In genomic region chr21:34061983-34062382, GRCh38 we compare ENCODE assay signal across 14 cellular contexts. TPM values are rescaled to one million over a fixed set of nuclear protein-coding genes. Genes with fewer than 3 reads are reported as not detected.
A peak's percentile ranks its signal among the peaks of the same experiment; 100 is the strongest.
DNase-seq lines count a peak whose midpoint lies in the region; ATAC-seq, FAIRE-seq and TF ChIP-seq lines count a peak whose summit lies in the region.
"Had no signal": no experiment of that assay in that cellular context is flagged by ENCODE, and none has a peak within 500 bp of the region (broad histone marks: within the 10 kb centered on the region; RNA-seq: fewer than 3 reads in every experiment).

No MANE protein-coding gene starts in this region.

- H3K9ac ChIP-seq in PC-3 (ENCODE audit: low read length) = no peak overlapping the region

- POLR2A ChIA-PET in PC-3 (lab: Charles Lee; ENCODE audit: unreplicated experiment) = no interaction called here

- H3K9me3 ChIP-seq in PC-3 (ENCODE audit: low read length) = no peaks in the 10 kb centered on the region
- H3K9me3 ChIP-seq: thoracic aorta had no signal

- DNase-seq in CD1c-positive myeloid dendritic cell (ENCODE audit: extremely low spot score) (peak; percentile 29), GM12892 (ENCODE audit: insufficient read length) (no peak), PC-3 (peak; percentile 13), NCI-H748 treated with DMSO at 0.1 percent for 48 hours (lab: John Stamatoyannopoulos, UW) (no peak), glutamatergic neuron (no peak)
- DNase-seq: CD8-positive, alpha-beta memory T cell; central memory CD4-positive, alpha-beta T cell; HCEC 1CT; NCI-H187 treated with DMSO at 0.1 percent for 48 hours; T-helper 1 cell had no signal

- no peaks in the 10 kb centered on the region for H3K79me2 ChIP-seq in PC-3 (ENCODE audit: low read length)

- H3K4me1 ChIP-seq in PC-3 (ENCODE audit: insufficient read depth, low read length) = no peaks in the 10 kb centered on the region

- H3K9me2 ChIP-seq in PC-3 (replicated peaks; ENCODE audit: low read length) = no peaks in the 10 kb centered on the region; the same call in 1 of the 2 replicates

- H3F3A ChIP-seq in PC-3 (ENCODE audit: low read length, unreplicated experiment) = no peaks in the 10 kb centered on the region

- H3K27me3 Mint-ChIP-seq in glutamatergic neuron (ENCODE audit: unreplicated experiment) = no peaks in the 10 kb centered on the region
- H3K27me3 Mint-ChIP-seq: activated naive CD4-positive, alpha-beta T cell treated with anti-CD3 and anti-CD28 coated beads, Interleukin-2, amount 50 U/mL, for 24 hours; CD8-positive, alpha-beta memory T cell had no signal

- TF ChIP-seq CTCF in PC-3 (conservative IDR thresholded peaks at IDR 0.05; ENCODE audit: low read depth, low read length) (no peak), glutamatergic neuron (IDR thresholded peaks at IDR 0.05; ENCODE audit: partially characterized antibody, unreplicated experiment) (no peak)

- CTCF ChIA-PET in PC-3 (lab: Charles Lee) = no interaction called here

- intact Hi-C loops in PC-3 (cut with micrococcal nuclease) = no loop called here

- H3K9me3 Mint-ChIP-seq in glutamatergic neuron (ENCODE audit: unreplicated experiment) = no peaks in the 10 kb centered on the region
- H3K9me3 Mint-ChIP-seq: CD8-positive, alpha-beta memory T cell had no signal

- no peaks in the 10 kb centered on the region for H3K4me1 Mint-ChIP-seq in glutamatergic neuron (ENCODE audit: low read depth, unreplicated experiment)
- H3K4me1 Mint-ChIP-seq: activated naive CD4-positive, alpha-beta T cell treated with anti-CD3 and anti-CD28 coated beads, Interleukin-2, amount 50 U/mL, for 24 hours; CD8-positive, alpha-beta memory T cell had no signal

- TF ChIP-seq POLR2A in GM12892 (IDR thresholded peaks at IDR 0.05; ENCODE audit: low read depth, low read length) = no peak

- H3K4me3 Mint-ChIP-seq in glutamatergic neuron (ENCODE audit: unreplicated experiment) = no peak overlapping the region
- H3K4me3 Mint-ChIP-seq: activated naive CD4-positive, alpha-beta T cell treated with anti-CD3 and anti-CD28 coated beads, Interleukin-2, amount 50 U/mL, for 24 hours; CD8-positive, alpha-beta memory T cell had no signal

- H3K4me2 ChIP-seq in PC-3 (ENCODE audit: low read length) = no peak overlapping the region

- no peaks in the 10 kb centered on the region for H4K20me1 ChIP-seq in PC-3 (ENCODE audit: low read length)

- BruUV-seq in PC-3 (replicated peaks; lab: Mats Ljungman, UMichigan) = no TSS peak

- H3K4me3 ChIP-seq in PC-3 (ENCODE audit: low read length) = no peak overlapping the region
- H3K4me3 ChIP-seq: thoracic aorta had no signal

- H3K27me3 ChIP-seq in PC-3 (ENCODE audit: low read length) = no peaks in the 10 kb centered on the region

- no peak overlapping the region for H2AFZ ChIP-seq in PC-3 (ENCODE audit: low read length)

- H3K36me3 ChIP-seq in PC-3 (ENCODE audit: low read depth, low read length) = no peaks in the 10 kb centered on the region
- H3K36me3 ChIP-seq: thoracic aorta had no signal

- H3K27ac ChIP-seq in PC-3 (ENCODE audit: low read length) = no peak overlapping the region
- H3K27ac ChIP-seq: thoracic aorta had no signal

- FAIRE-seq in GM12892 (lab: Jason Lieb, UNC) = peak; percentile 64

- H3K27ac Mint-ChIP-seq in glutamatergic neuron (ENCODE audit: unreplicated experiment) = no peak overlapping the region
- H3K27ac Mint-ChIP-seq: activated naive CD4-positive, alpha-beta T cell treated with anti-CD3 and anti-CD28 coated beads, Interleukin-2, amount 50 U/mL, for 24 hours; CD8-positive, alpha-beta memory T cell had no signal

- no peaks in the 10 kb centered on the region for H3K36me3 Mint-ChIP-seq in glutamatergic neuron (ENCODE audit: unreplicated experiment)
- H3K36me3 Mint-ChIP-seq: activated naive CD4-positive, alpha-beta T cell treated with anti-CD3 and anti-CD28 coated beads, Interleukin-2, amount 50 U/mL, for 24 hours had no signal

- ATAC-seq in PC-3 (peak; percentile 29; the same call in 1 of the 2 replicates), esophagus mucosa (peak; percentile 47), GM19467 (IDR thresholded peaks at IDR 0.05; ENCODE audit: unreplicated experiment) (no peak)

RNA-seq across cellular contexts. Expression of gene MRPS6, which starts 11.4 kb away (rescaled TPM):
- 86.3 TPM for polyA plus RNA-seq in GM12892 (2012; ENCODE audit: missing spikeins)
- total RNA-seq in PC-3 (2014; rRNA removed) (32.8 and 35.0 TPM in 2 replicates), esophagus mucosa (31.0 TPM), glutamatergic neuron (ENCODE audit: unreplicated experiment) (31.6 TPM)

RNA-seq across cellular contexts. Expression of gene SLC5A3, which starts 11.4 kb away (rescaled TPM):
- polyA plus RNA-seq in GM12892 (2012; ENCODE audit: missing spikeins) = 12.1 TPM
- total RNA-seq in PC-3 (2014; rRNA removed) = 13.4 and 13.8 TPM in 2 replicates
- 5.6 TPM for total RNA-seq in esophagus mucosa
- total RNA-seq in glutamatergic neuron (ENCODE audit: unreplicated experiment) = 5.5 TPM

Comparison
In these comparisons a context has a peak if more than half of its experiments do, and no peak if none do; other contexts are left out.
1. DNase-seq: peak in CD1c-positive myeloid dendritic cell (single experiment) and PC-3 (single experiment); none in GM12892 (single experiment), NCI-H748 treated with DMSO at 0.1 percent for 48 hours (single experiment) and glutamatergic neuron (single experiment).